19 cellular contexts compared by ENCODE assay signal in the genomic region with DNA sequence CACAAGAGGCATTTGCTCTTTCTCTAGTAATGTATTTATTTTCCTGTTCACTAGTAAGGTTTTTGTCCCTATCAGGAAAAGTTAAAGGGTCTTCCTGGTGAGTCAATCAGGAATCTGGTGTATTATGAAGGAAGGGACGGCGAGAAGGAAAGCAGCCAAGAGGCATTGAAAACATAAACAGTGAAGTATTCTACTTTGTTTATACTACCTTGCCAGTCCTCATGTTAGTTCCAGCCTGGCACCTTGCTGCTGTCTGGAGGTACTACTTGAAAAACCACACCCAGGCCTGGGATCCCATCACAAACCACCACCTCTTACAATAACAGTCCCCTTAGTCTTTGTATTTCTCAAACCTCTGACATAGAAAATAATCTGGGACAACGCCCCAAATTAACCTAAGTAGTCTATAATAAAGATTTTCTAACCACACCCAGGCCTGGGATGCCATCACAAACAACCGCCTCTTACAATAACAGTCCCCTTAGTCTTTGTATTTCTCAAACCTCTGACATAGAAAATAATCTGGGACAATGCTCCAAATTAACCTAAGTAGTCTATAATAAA.
"Had no signal": no experiment of that assay in that cellular context is flagged by ENCODE, and none has a peak within 500 bp of the region (broad histone marks: within the 10 kb centered on the region; RNA-seq: fewer than 3 reads in every experiment).

No MANE protein-coding gene starts in this region.

- H3K27ac ChIP-seq: heart right ventricle, lower lobe of right lung, parathyroid adenoma, tibial artery, VCaP had no signal

- H3K27me3 ChIP-seq: heart right ventricle, tibial artery had no signal

- H3K36me3 ChIP-seq: heart right ventricle, lower lobe of right lung, tibial artery had no signal

- ATAC-seq: activated CD4-positive, CD25-positive, alpha-beta regulatory T cell treated with anti-CD3 and anti-CD28 coated beads, Interleukin-2, amount 50 U/mL, for 24 hours; activated CD8-positive, alpha-beta memory T cell treated with anti-CD3 and anti-CD28 coated beads, Interleukin-2, amount 10 ng/mL, durations not matched to agents 7 days and 5 days; heart right ventricle; lower lobe of right lung; right cardiac atrium had no signal

- H3K9me3 ChIP-seq: heart right ventricle, lower lobe of right lung, tibial artery had no signal

- H3K4me1 ChIP-seq: heart right ventricle, lower lobe of right lung, parathyroid adenoma had no signal

- H3K4me3 ChIP-seq: heart right ventricle, lower lobe of right lung, tibial artery had no signal

- DNase-seq: activated CD4-positive, alpha-beta memory T cell treated with anti-CD3 and anti-CD28 coated beads, Interleukin-2, amount 10 ng/mL, durations not matched to agents 7 days and 5 days; activated CD4-positive, alpha-beta T cell treated with anti-CD3 and anti-CD28 coated beads, Interleukin-2, amount 10 ng/mL, durations not matched to agents 24 days and 14 days; activated CD8-positive, alpha-beta memory T cell treated with anti-CD3 and anti-CD28 coated beads, Interleukin-2, amount 10 ng/mL, durations not matched to agents 7 days and 5 days; activated effector memory CD4-positive, alpha-beta T cell treated with anti-CD3 and anti-CD28 coated beads, Interleukin-2, amount 50 U/mL, for 16 hours; activated T-cell treated with anti-CD3 and anti-CD28 coated beads for 4 hours; anterior cingulate cortex; foreskin fibroblast; heart right ventricle; lower lobe of right lung; naive B cell; nucleus accumbens; right cardiac atrium; stimulated activated CD4-positive, alpha-beta T cell treated with anti-CD3 and anti-CD28 coated beads, Interleukin-12 subunit alpha, Interleukin-12 subunit beta, amount 100 ng/mL, for 4 hours; stimulated activated CD4-positive, alpha-beta T cell treated with anti-CD3 and anti-CD28 coated beads, Interleukin-4, amount 100 ng/mL, for 4 hours; substantia nigra; tibial artery had no signal
